In the genomic region with DNA sequence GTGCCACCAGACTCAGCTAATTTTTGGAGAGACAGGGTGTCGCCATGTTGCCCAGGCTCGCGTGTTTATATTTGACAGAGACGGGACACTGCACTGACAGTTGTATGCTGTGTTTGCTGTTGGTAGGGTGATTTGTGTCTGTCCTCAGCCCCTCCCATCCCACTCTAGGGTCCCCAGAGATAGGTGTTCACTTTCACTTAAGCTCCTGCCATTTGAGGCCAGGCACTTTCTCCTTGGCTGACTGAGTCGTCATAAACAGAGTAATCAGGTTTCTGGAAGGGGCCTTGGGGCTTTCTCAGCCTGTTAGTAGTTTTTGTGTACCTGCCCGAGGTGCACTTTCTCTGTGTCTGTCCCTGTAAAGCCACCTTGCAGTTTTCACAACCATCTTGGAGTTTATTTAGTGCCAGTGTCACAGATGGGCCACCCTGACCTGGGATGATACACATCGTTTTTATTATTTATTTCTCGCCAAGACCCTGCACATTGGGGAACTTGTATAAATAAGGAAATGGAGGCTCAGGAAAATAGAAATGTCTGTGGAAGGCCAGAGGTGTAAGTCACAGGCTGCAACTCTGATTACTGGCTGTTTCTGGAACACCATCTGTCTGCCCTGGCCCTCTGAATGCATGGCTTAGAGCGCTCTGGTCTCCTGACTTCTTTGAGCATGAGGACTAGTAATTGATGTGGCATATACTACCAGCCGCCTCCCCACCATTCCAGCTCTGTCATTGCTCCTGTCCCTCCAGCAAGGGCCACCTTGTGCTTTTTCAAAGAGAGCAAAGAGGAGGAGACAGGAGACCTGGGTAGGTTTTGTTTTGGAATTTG, we compare ENCODE assay signal across 17 cellular contexts.
DNase-seq lines count a peak whose midpoint lies in the region; ATAC-seq and TF ChIP-seq lines count a peak whose summit lies in the region.
"Had no signal": no experiment of that assay in that cellular context is flagged by ENCODE, and none has a peak within 500 bp of the region (broad histone marks: within the 10 kb centered on the region; RNA-seq: fewer than 3 reads in every experiment).

No MANE protein-coding gene starts in this region.

- H3K27ac ChIP-seq in right cardiac atrium (ENCODE audit: low read length) (peak overlapping the region; percentile 17), neuronal stem cell (replicated peaks; ENCODE audit: low read length) (no peak overlapping the region)
- H3K27ac ChIP-seq: HL-60, WERI-Rb-1 had no signal

- H3K9me3 ChIP-seq in right cardiac atrium (ENCODE audit: control insufficient read depth, low read length) (no peaks in the 10 kb centered on the region), neuronal stem cell (replicated peaks in 1 of 2; ENCODE audit: control insufficient read depth in 2 of 2, insufficient read depth in 1 of 2, low read depth in 1 of 2, low read length in 2 of 2) (no peaks in the 10 kb centered on the region)

- no peak overlapping the region for H3K4me2 ChIP-seq in neuronal stem cell (ENCODE audit: insufficient read depth, low read length, poor library complexity, severe bottlenecking)

- H3K36me3 Mint-ChIP-seq in mesothelial cell of epicardium = peaks cover 3% of the 10 kb centered on the region

- TF ChIP-seq CTCF in mesothelial cell of epicardium (IDR thresholded peaks at IDR 0.05; ENCODE audit: unreplicated experiment) = no peak

- no peak overlapping the region for H2BK120ac ChIP-seq in neuronal stem cell (ENCODE audit: low read depth, low read length)

- DNase-seq in right cardiac atrium (no peak), Right ventricle myocardium superior (no peak), NCI-H524 treated with DMSO at 0.1 percent for 48 hours (lab: John Stamatoyannopoulos, UW) (peak; percentile 14), mesothelial cell of epicardium (ENCODE audit: low spot score in 2 of 2, unreplicated experiment in 2 of 2) (no peak), ecto neural progenitor cell (ENCODE audit: low spot score) (no peak), neuronal stem cell (ENCODE audit: low spot score) (no peak)
- DNase-seq: activated CD8-positive, alpha-beta memory T cell treated with anti-CD3 and anti-CD28 coated beads for 24 hours; activated naive CD8-positive, alpha-beta T cell treated with anti-CD3 and anti-CD28 coated beads, Interleukin-2, amount 50 U/mL, for 24 hours; effector CD4-positive, alpha-beta T cell; stimulated activated CD4-positive, alpha-beta T cell treated with anti-CD3 and anti-CD28 coated beads, Interleukin-12 subunit alpha, Interleukin-12 subunit beta, amount 100 ng/mL, for 4 hours; WERI-Rb-1 had no signal

- no peak overlapping the region for H2BK5ac ChIP-seq in neuronal stem cell (ENCODE audit: low read length)

- H3K4me3 Mint-ChIP-seq in mesothelial cell of epicardium = no peak overlapping the region
- H3K4me3 Mint-ChIP-seq: activated naive CD8-positive, alpha-beta T cell treated with anti-CD3 and anti-CD28 coated beads, Interleukin-2, amount 50 U/mL, for 24 hours; stimulated activated naive CD8-positive, alpha-beta T cell treated with anti-CD3 and anti-CD28 coated beads, Interleukin-15, Interleukin-2, amounts not matched to agents 100 ng/mL and 50 ng/mL, for 24 hours had no signal

- no peak overlapping the region for H3K18ac ChIP-seq in neuronal stem cell (ENCODE audit: low read length)

- H3K23ac ChIP-seq in neuronal stem cell (ENCODE audit: low read depth, low read length, poor library complexity) = no peak overlapping the region

- peaks cover 74% of the 10 kb centered on the region for H3K4me1 Mint-ChIP-seq in mesothelial cell of epicardium

- H2BK12ac ChIP-seq in neuronal stem cell (ENCODE audit: low read length) = no peak overlapping the region

- no peak overlapping the region for H4K91ac ChIP-seq in neuronal stem cell (ENCODE audit: low read depth, low read length, poor library complexity)

- H3K27ac Mint-ChIP-seq in mesothelial cell of epicardium = peak overlapping the region; percentile 41
- H3K27ac Mint-ChIP-seq: activated naive CD8-positive, alpha-beta T cell treated with anti-CD3 and anti-CD28 coated beads, Interleukin-2, amount 50 U/mL, for 24 hours; stimulated activated naive CD8-positive, alpha-beta T cell treated with anti-CD3 and anti-CD28 coated beads, Interleukin-15, Interleukin-2, amounts not matched to agents 100 ng/mL and 50 ng/mL, for 24 hours had no signal

- H2AFZ ChIP-seq in neuronal stem cell (ENCODE audit: low read length) = no peak overlapping the region

- H3K27me3 ChIP-seq in right cardiac atrium (ENCODE audit: control insufficient read depth, insufficient read depth) (no peaks in the 10 kb centered on the region), neuronal stem cell (ENCODE audit: control insufficient read depth in 3 of 3, insufficient read depth in 3 of 3, low read depth in 1 of 3, low read length in 3 of 3) (no peaks in the 10 kb centered on the region)

- H3K4ac ChIP-seq in neuronal stem cell (ENCODE audit: low read length) = no peak overlapping the region

- intact Hi-C loops in right cardiac atrium (cut with DNase I) = no loop called here
- intact Hi-C loops in Right ventricle myocardium superior (cut with DNase I) = no loop called here

- no peak overlapping the region for H3K4me3 ChIP-seq in right cardiac atrium (ENCODE audit: low read length)
- no peak overlapping the region for H3K4me3 ChIP-seq in neuronal stem cell (ENCODE audit: low read length in 2 of 2)
- H3K4me3 ChIP-seq: K562 had no signal

- no peaks in the 10 kb centered on the region for H3K9me3 Mint-ChIP-seq in mesothelial cell of epicardium
- H3K9me3 Mint-ChIP-seq: activated naive CD8-positive, alpha-beta T cell treated with anti-CD3 and anti-CD28 coated beads, Interleukin-2, amount 50 U/mL, for 24 hours; stimulated activated naive CD8-positive, alpha-beta T cell treated with anti-CD3 and anti-CD28 coated beads, Interleukin-15, Interleukin-2, amounts not matched to agents 100 ng/mL and 50 ng/mL, for 24 hours had no signal

- no peak for ATAC-seq in right cardiac atrium
- no peak for ATAC-seq in Right ventricle myocardium superior (ENCODE audit: poor library complexity)
- ATAC-seq in HG03159 (IDR thresholded peaks at IDR 0.05; ENCODE audit: unreplicated experiment) = no peak
- no peak for ATAC-seq in HG03354 (IDR thresholded peaks at IDR 0.05; ENCODE audit: poor library complexity, severe bottlenecking, unreplicated experiment)
- ATAC-seq: activated naive CD8-positive, alpha-beta T cell treated with anti-CD3 and anti-CD28 coated beads, Interleukin-2, amount 50 U/mL, for 24 hours; K562; left lobe of liver had no signal

- no peaks in the 10 kb centered on the region for H3K36me3 ChIP-seq in neuronal stem cell (replicated peaks in 1 of 2; ENCODE audit: control insufficient read depth in 2 of 2, insufficient read depth in 2 of 2, low read length in 2 of 2)
- H3K36me3 ChIP-seq: WERI-Rb-1 had no signal

- no peak overlapping the region for H3K9ac ChIP-seq in neuronal stem cell (ENCODE audit: low read depth, low read length, poor library complexity)

- no peaks in the 10 kb centered on the region for H3K27me3 Mint-ChIP-seq in mesothelial cell of epicardium (ENCODE audit: low read depth)
- H3K27me3 Mint-ChIP-seq: activated naive CD8-positive, alpha-beta T cell treated with anti-CD3 and anti-CD28 coated beads, Interleukin-2, amount 50 U/mL, for 24 hours; stimulated activated naive CD8-positive, alpha-beta T cell treated with anti-CD3 and anti-CD28 coated beads, Interleukin-15, Interleukin-2, amounts not matched to agents 100 ng/mL and 50 ng/mL, for 24 hours had no signal

- H3K79me1 ChIP-seq in neuronal stem cell (ENCODE audit: low read depth, low read length) = no peaks in the 10 kb centered on the region

- H2AK5ac ChIP-seq in neuronal stem cell (ENCODE audit: low read depth, low read length) = no peak overlapping the region

- H2BK15ac ChIP-seq in neuronal stem cell (ENCODE audit: low read length) = no peak overlapping the region

- H3K14ac ChIP-seq in neuronal stem cell (ENCODE audit: low read length) = no peak overlapping the region

- peaks cover 9% of the 10 kb centered on the region for H3K4me1 ChIP-seq in right cardiac atrium (ENCODE audit: control insufficient read depth, insufficient read depth, low read length)
- H3K4me1 ChIP-seq in neuronal stem cell (ENCODE audit: control insufficient read depth in 2 of 2, insufficient read depth in 1 of 2, low read depth in 1 of 2, low read length in 2 of 2) = peaks cover 19 to 35% of the 10 kb centered on the region in 2 donors

- WGBS in right cardiac atrium = 80% methylated on average over 10 of the region's 10 CpGs
- WGBS in neuronal stem cell (ENCODE audit: extremely low coverage in 2 of 2, insufficient read length in 2 of 2, insufficient replicate concordance in 1 of 2), 2 donors = no CpG with 5 or more reads among the region's 10 CpGs

- H4K8ac ChIP-seq in neuronal stem cell (ENCODE audit: low read depth, low read length) = no peak overlapping the region
